In genomic region chr7:44727346-44728262, GRCh38 we compare ENCODE assay signal across 11 cellular contexts. TPM values are rescaled to one million over a fixed set of nuclear protein-coding genes. Genes with fewer than 3 reads are reported as not detected.
DNase-seq lines count a peak whose midpoint lies in the region; ATAC-seq, FAIRE-seq and TF ChIP-seq lines count a peak whose summit lies in the region.
"Had no signal": no experiment of that assay in that cellular context is flagged by ENCODE, and none has a peak within 500 bp of the region (broad histone marks: within the 10 kb centered on the region; RNA-seq: fewer than 3 reads in every experiment).

No MANE protein-coding gene starts in this region.

- no peaks in the 10 kb centered on the region for H3K79me2 ChIP-seq in PC-9 (ENCODE audit: low read depth)

- H3K27me3 ChIP-seq in PC-9 (ENCODE audit: insufficient read depth, low read depth) (no peaks in the 10 kb centered on the region), Caco-2 (replicated peaks; ENCODE audit: control insufficient read depth, insufficient read depth, low read length) (no peaks in the 10 kb centered on the region)

- no peak overlapping the region for H3K4me3 ChIP-seq in PC-9
- no peak overlapping the region for H3K4me3 ChIP-seq in epithelial cell of proximal tubule (ENCODE audit: low read depth, low read length)
- no peak overlapping the region for H3K4me3 ChIP-seq in Caco-2 (ENCODE audit: low read depth, low read length)

- BruUV-seq in PC-9 (replicated peaks; lab: Mats Ljungman, UMichigan), result no TSS peak
- no TSS peak for BruUV-seq in Caco-2 (replicated peaks; lab: Mats Ljungman, UMichigan)

- H3K9me2 ChIP-seq in PC-9 (ENCODE audit: insufficient read depth), result no peaks in the 10 kb centered on the region

- H3K9me3 ChIP-seq in PC-9 (ENCODE audit: insufficient read depth, low read depth) (no peaks in the 10 kb centered on the region; the same call in 1 of the 2 replicates), Caco-2 (no peaks in the 10 kb centered on the region)

- DNase-seq in ELR (ENCODE audit: low read depth) (peak; percentile 85), PC-9 (peak in 1 of 2 experiments; percentile 82), epithelial cell of proximal tubule (ENCODE audit: low read depth) (peak; percentile 39), nephron progenitor cell (no peak), Caco-2 (no peak), D721Med (ENCODE audit: insufficient read length, low spot score) (no peak)
- DNase-seq: activated B cell treated with CpG ODN at 0.5 μM for 24 hours, NCI-H748 treated with DMSO at 0.1 percent for 48 hours had no signal

- peaks cover 12% of the 10 kb centered on the region for H3K4me1 Mint-ChIP-seq in nephron progenitor cell
- no peaks in the 10 kb centered on the region for H3K4me1 Mint-ChIP-seq in Caco-2 (ENCODE audit: low read depth, unreplicated experiment)
- H3K4me1 Mint-ChIP-seq: activated B cell treated with CpG ODN at 0.5 μM for 24 hours; activated naive CD4-positive, alpha-beta T cell treated with anti-CD3 and anti-CD28 coated beads, Interleukin-2, amount 50 U/mL, for 24 hours had no signal

- no peak for FAIRE-seq in D721Med (lab: Jason Lieb, UNC)

- POLR2A ChIA-PET in PC-9 (lab: Charles Lee; ENCODE audit: unreplicated experiment), result interaction anchor here (0.6 to 0.7 kb wide), 2 partner anchors 17 to 77 kb away, joined by 3 to 7 read pairs; no protein-coding TSS in a partner anchor
- POLR2A ChIA-PET in Caco-2 (lab: Charles Lee), result no interaction called here

- H3K27ac ChIP-seq in PC-9, result peak overlapping the region; percentile 69

- peak overlapping the region; percentile 22 for H3K4me2 ChIP-seq in PC-9

- peaks cover 26% of the 10 kb centered on the region for H3K4me1 ChIP-seq in PC-9 (replicated peaks; ENCODE audit: insufficient read depth)
- peaks cover 8% of the 10 kb centered on the region; the same call in 1 of the 2 replicates for H3K4me1 ChIP-seq in Caco-2

- H3K27me3 Mint-ChIP-seq in nephron progenitor cell (ENCODE audit: low read depth, poor library complexity) (peaks cover 9% of the 10 kb centered on the region), Caco-2 (ENCODE audit: insufficient read depth, unreplicated experiment) (no peaks in the 10 kb centered on the region)
- H3K27me3 Mint-ChIP-seq: activated B cell treated with CpG ODN at 0.5 μM for 24 hours; activated naive CD4-positive, alpha-beta T cell treated with anti-CD3 and anti-CD28 coated beads, Interleukin-2, amount 50 U/mL, for 24 hours had no signal

- H3K36me3 ChIP-seq in PC-9 (ENCODE audit: low read depth) (no peaks in the 10 kb centered on the region), Caco-2 (ENCODE audit: control insufficient read depth, insufficient read depth, low read length) (no peaks in the 10 kb centered on the region)

- CTCF ChIA-PET in PC-9 (lab: Charles Lee) (no interaction called here), Caco-2 (lab: Charles Lee) (no interaction called here)

- ATAC-seq in HG03520 (IDR thresholded peaks at IDR 0.05; ENCODE audit: unreplicated experiment), result no peak
- no peak for ATAC-seq in HG02588 (IDR thresholded peaks at IDR 0.05; ENCODE audit: unreplicated experiment)

- H3K27ac Mint-ChIP-seq in nephron progenitor cell, result no peak overlapping the region
- no peak overlapping the region for H3K27ac Mint-ChIP-seq in Caco-2 (ENCODE audit: unreplicated experiment)
- H3K27ac Mint-ChIP-seq: activated B cell treated with CpG ODN at 0.5 μM for 24 hours; activated naive CD4-positive, alpha-beta T cell treated with anti-CD3 and anti-CD28 coated beads, Interleukin-2, amount 50 U/mL, for 24 hours had no signal

- H4K20me1 ChIP-seq in PC-9 (ENCODE audit: insufficient read depth), result no peaks in the 10 kb centered on the region

- intact Hi-C loops in PC-9 (cut with micrococcal nuclease; ENCODE audit: unreplicated experiment), result no loop called here
- intact Hi-C loops in Caco-2 (cut with micrococcal nuclease; ENCODE audit: unreplicated experiment), result no loop called here

- no peaks in the 10 kb centered on the region for H3K36me3 Mint-ChIP-seq in nephron progenitor cell (ENCODE audit: low read depth)
- peaks cover 5% of the 10 kb centered on the region for H3K36me3 Mint-ChIP-seq in Caco-2 (ENCODE audit: insufficient read depth, unreplicated experiment)
- H3K36me3 Mint-ChIP-seq: activated naive CD4-positive, alpha-beta T cell treated with anti-CD3 and anti-CD28 coated beads, Interleukin-2, amount 50 U/mL, for 24 hours had no signal

- H2AFZ ChIP-seq in PC-9, result peak overlapping the region; percentile 61

- TF ChIP-seq CTCF in PC-9 (conservative IDR thresholded peaks at IDR 0.05), result no peak
- TF ChIP-seq CTCF in epithelial cell of proximal tubule (conservative IDR thresholded peaks at IDR 0.05; ENCODE audit: low read depth, low read length), result no peak
- TF ChIP-seq CTCF in nephron progenitor cell (IDR thresholded peaks at IDR 0.05), result no peak
- TF ChIP-seq CTCF in Caco-2 (IDR thresholded peaks at IDR 0.05; ENCODE audit: insufficient read depth in 1 of 2, low read depth in 1 of 2, low read length in 1 of 2, severe bottlenecking in 1 of 2, unreplicated experiment in 1 of 2), result no peak
- no peak for TF ChIP-seq CTCF in D721Med (IDR thresholded peaks at IDR 0.05; ENCODE audit: insufficient read depth, missing control alignments)

- H3K9me3 Mint-ChIP-seq in nephron progenitor cell, result peaks cover 4% of the 10 kb centered on the region
- no peaks in the 10 kb centered on the region for H3K9me3 Mint-ChIP-seq in Caco-2 (ENCODE audit: unreplicated experiment)
- H3K9me3 Mint-ChIP-seq: activated B cell treated with CpG ODN at 0.5 μM for 24 hours; activated naive CD4-positive, alpha-beta T cell treated with anti-CD3 and anti-CD28 coated beads, Interleukin-2, amount 50 U/mL, for 24 hours had no signal

- H3K4me3 Mint-ChIP-seq in nephron progenitor cell, result peak overlapping the region; percentile 4
- no peak overlapping the region for H3K4me3 Mint-ChIP-seq in Caco-2 (ENCODE audit: unreplicated experiment)
- H3K4me3 Mint-ChIP-seq: activated B cell treated with CpG ODN at 0.5 μM for 24 hours; activated naive CD4-positive, alpha-beta T cell treated with anti-CD3 and anti-CD28 coated beads, Interleukin-2, amount 50 U/mL, for 24 hours had no signal

- peaks cover 26% of the 10 kb centered on the region for H3F3A ChIP-seq in PC-9 (ENCODE audit: insufficient read depth, low read depth)

RNA-seq across cellular contexts. Expression of gene ZMIZ2, which starts 21.0 kb away (rescaled TPM):
- 97.5 and 142 TPM in 2 replicates for total RNA-seq in PC-9 (2021)
- 22.9 and 31.3 TPM in 2 replicates for total RNA-seq in epithelial cell of proximal tubule
- 69.0 and 72.1 TPM in 2 replicates for total RNA-seq in Caco-2 (2022)

Comparison
In these comparisons a context has a peak if more than half of its experiments do, and no peak if none do; other contexts are left out.
1. DNase-seq: peak in ELR (single experiment) and epithelial cell of proximal tubule (single experiment); none in nephron progenitor cell (single experiment), Caco-2 (0 of 2) and D721Med (single experiment).